ENCODE assay signal across 8 cellular contexts in genomic region chr16:58462997-58463891, GRCh38. TPM values are rescaled to one million over a fixed set of nuclear protein-coding genes. Genes with fewer than 3 reads are reported as not detected.
A peak's percentile ranks its signal among the peaks of the same experiment; 100 is the strongest.
DNase-seq lines count a peak whose midpoint lies in the region; ATAC-seq and TF ChIP-seq lines count a peak whose summit lies in the region.

No MANE protein-coding gene starts in this region.

- H3K4me3 ChIP-seq in GM06990 (replicated peaks; ENCODE audit: low read depth, low read length) (peak overlapping the region; percentile 17; the same call in 1 of the 2 replicates), epithelial cell of proximal tubule (ENCODE audit: low read depth, low read length) (peak overlapping the region; percentile 28), ovary (peak overlapping the region; percentile 54)

- intact Hi-C loops in ovary (cut with DNase I): no loop called here

- no peak for TF ChIP-seq EP300 in ovary (IDR thresholded peaks at IDR 0.05)

- 1 to 2% (median 2%) methylated on average over 38 to 106 of the region's 106 CpGs for WGBS in ovary, 3 donors

- no peak for ATAC-seq in HG02623 (IDR thresholded peaks at IDR 0.05; ENCODE audit: unreplicated experiment)
- no peak for ATAC-seq in HG02870 (IDR thresholded peaks at IDR 0.05; ENCODE audit: unreplicated experiment)

- H3K27me3 ChIP-seq in GM06990 (replicated peaks; ENCODE audit: control insufficient read depth, insufficient read depth, low read length): peaks cover 8% of the 10 kb centered on the region; the same call in 1 of the 2 replicates
- no peaks in the 10 kb centered on the region for H3K27me3 ChIP-seq in ovary

- DNase-seq in GM06990 (ENCODE audit: extremely low read depth, insufficient read length) (no peak), NCI-H2171 treated with DMSO at 0.1 percent for 48 hours (lab: John Stamatoyannopoulos, UW) (peak; percentile 69), epithelial cell of proximal tubule (ENCODE audit: low read depth) (no peak), ovary (no peak), middle frontal gyrus (ENCODE audit: extremely low spot score, low spot score) (no peak), SIG-M5 treated with dmso at 0.1 percent for 504 hours (lab: John Stamatoyannopoulos, UW; ENCODE audit: unreplicated experiment) (no peak)

- TF ChIP-seq POLR2A in ovary (IDR thresholded peaks at IDR 0.05): no peak

- H3K4me1 ChIP-seq in ovary (ENCODE audit: insufficient read depth): no peaks in the 10 kb centered on the region

- H3K9me3 ChIP-seq in ovary: no peaks in the 10 kb centered on the region

- H3K27ac ChIP-seq in ovary: no peak overlapping the region

- TF ChIP-seq CTCF in GM06990 (IDR thresholded peaks at IDR 0.05; ENCODE audit: insufficient read depth, low read length, poor library complexity, severe bottlenecking) (no peak), epithelial cell of proximal tubule (conservative IDR thresholded peaks at IDR 0.05; ENCODE audit: low read depth, low read length) (no peak), ovary (IDR thresholded peaks at IDR 0.05) (no peak)

- no peaks in the 10 kb centered on the region for H3K36me3 ChIP-seq in GM06990 (ENCODE audit: control insufficient read depth, insufficient read depth, low read length)
- no peaks in the 10 kb centered on the region for H3K36me3 ChIP-seq in ovary

RNA-seq across cellular contexts. Expression of gene NDRG4, which starts 36.7 kb away (rescaled TPM):
- 20.4 and 30.8 TPM in 2 replicates for total RNA-seq in epithelial cell of proximal tubule
- 10 to 100 TPM in 1 of 7 donors, 1 to 10 TPM in 6; 1.6 to 10.5 (median 2.6) TPM for total RNA-seq in ovary
- 1 to 10 TPM; 3.7 to 5.5 TPM for polyA plus RNA-seq in ovary

RNA-seq across cellular contexts. Expression of gene SETD6, which starts 52.1 kb away (rescaled TPM):
- total RNA-seq in epithelial cell of proximal tubule (18.3 and 25.0 TPM in 2 replicates), ovary (10 to 100 TPM; 16.5 to 28.4 (median 19.3) TPM)
- polyA plus RNA-seq in ovary: 10 to 100 TPM; 12.5 to 14.8 TPM
